1 cellular context compared by ENCODE assay signal in the genomic region with DNA sequence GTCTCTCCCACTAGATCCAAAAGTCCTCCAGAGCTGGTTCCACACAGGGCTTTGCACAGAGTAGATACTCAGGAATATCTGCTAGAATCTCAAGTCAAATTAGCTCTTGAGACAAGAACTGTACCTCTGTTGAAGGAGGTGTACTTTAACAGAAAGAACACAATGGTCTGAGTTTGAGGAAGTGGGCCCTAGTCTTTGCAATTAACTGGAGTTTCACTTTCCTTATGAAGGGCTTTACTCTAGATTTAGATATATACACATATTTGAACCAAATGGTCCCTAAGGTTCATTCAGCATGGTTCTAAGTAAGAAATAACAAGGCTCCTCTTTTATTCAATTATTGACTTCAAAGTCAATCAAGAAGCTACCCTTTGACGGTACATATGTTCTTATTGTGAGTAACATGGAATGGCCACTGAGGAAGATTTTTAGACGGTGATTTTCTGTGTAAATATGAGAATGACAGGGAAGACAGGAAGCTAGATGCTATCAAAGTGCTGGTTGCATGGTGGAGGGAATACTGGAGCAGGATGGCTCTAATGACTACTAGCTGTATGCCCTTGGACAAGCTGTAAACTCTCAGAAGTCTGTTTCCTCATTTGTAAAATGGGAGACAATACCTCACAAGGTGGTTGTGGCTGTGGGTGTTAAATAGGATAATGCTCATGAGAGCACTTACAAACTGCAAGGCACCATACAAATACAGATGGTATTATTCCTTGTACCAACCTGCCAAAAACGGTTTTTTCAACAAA.
TF ChIP-seq lines count a peak whose summit lies in the region.

No MANE protein-coding gene starts in this region.

TF ChIP-seq in HepG2, 621 proteins besides CTCF, POLR2A, EP300 and RAD21 (continued from another document):
- TF ChIP-seq BRCA1 (CRISPR knock-in tag; IDR thresholded peaks at IDR 0.05) = no peak
TF ChIP-seq in HepG2: peak in this region for 3.
